In genomic region chr18:73884868-73885267, GRCh38 we compare ENCODE assay signal across 8 cellular contexts.
"Had no signal": no experiment of that assay in that cellular context is flagged by ENCODE, and none has a peak within 500 bp of the region (broad histone marks: within the 10 kb centered on the region; RNA-seq: fewer than 3 reads in every experiment).

No MANE protein-coding gene starts in this region.

- H3K4me1 ChIP-seq: HAP-1 had no signal

- H2AFZ ChIP-seq: GM23248 had no signal

- H3K9me3 ChIP-seq: HAP-1 had no signal

- H3K4me3 Mint-ChIP-seq: H9, HFFc6 had no signal

- H3K36me3 ChIP-seq: HAP-1 had no signal

- ATAC-seq: HCT116 had no signal

- DNase-seq: GM23248, GOT3, H7, H9, HCEC 1CT, HFFc6 had no signal

- H3K27ac ChIP-seq: GM23248 had no signal

- H3K9me3 Mint-ChIP-seq: HFFc6 had no signal

- H3K4me3 ChIP-seq: GM23248, HAP-1 had no signal

- H3K27ac Mint-ChIP-seq: H9, HFFc6 had no signal
